ENCODE assay signal across 15 cellular contexts in the genomic region with DNA sequence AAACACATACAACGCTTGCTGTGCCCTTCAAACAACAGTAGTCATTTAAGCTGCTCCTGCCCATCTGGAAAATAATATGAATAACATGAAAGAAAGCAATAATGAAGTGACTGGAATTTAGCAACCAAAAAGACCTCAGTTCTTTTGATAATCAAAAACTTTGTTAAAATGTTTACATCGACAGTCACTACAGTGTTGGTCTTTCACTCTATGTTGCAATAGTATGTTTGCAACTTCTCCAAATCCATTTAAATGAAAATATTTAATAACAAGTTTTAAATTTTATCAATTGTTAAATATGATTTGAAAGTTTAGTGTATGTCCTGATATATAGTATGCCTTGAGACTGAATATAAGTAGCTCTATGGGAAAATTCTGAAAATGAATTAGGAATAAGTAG.
A peak's percentile ranks its signal among the peaks of the same experiment; 100 is the strongest.
DNase-seq lines count a peak whose midpoint lies in the region; ATAC-seq, FAIRE-seq and TF ChIP-seq lines count a peak whose summit lies in the region.
"Had no signal": no experiment of that assay in that cellular context is flagged by ENCODE, and none has a peak within 500 bp of the region (broad histone marks: within the 10 kb centered on the region; RNA-seq: fewer than 3 reads in every experiment).

No MANE protein-coding gene starts in this region.

- 78 to 88% methylated on average over 2 of the region's 2 CpGs for WGBS in transverse colon (ENCODE audit: low coverage in 1 of 2), 2 donors

- ATAC-seq in activated B cell treated with CpG ODN at 0.5 μM for 24 hours (ENCODE audit: low read depth) (no peak), PC-3 (no peak)

- intact Hi-C loops in activated B cell treated with CpG ODN at 0.5 μM for 24 hours (cut with micrococcal nuclease): loop anchor here (10.0 kb wide), 1 partner anchor 956 kb away; no protein-coding TSS in a partner anchor
- intact Hi-C loops in transverse colon (cut with DNase I; ENCODE audit: low total_unique reads): no loop called here
- intact Hi-C loops in PC-3 (cut with micrococcal nuclease): no loop called here

- DNase-seq in activated naive CD4-positive, alpha-beta T cell treated with anti-CD3 and anti-CD28 coated beads, Interleukin-2, amount 10 ng/mL, durations not matched to agents 7 days and 5 days: no peak
- no peak for DNase-seq in activated naive CD4-positive, alpha-beta T cell (lab: John Stamatoyannopoulos, UW)
- DNase-seq in activated B cell treated with CpG ODN at 0.5 μM for 24 hours (no peak), frontal cortex (ENCODE audit: low spot score in 2 of 2) (no peak), transverse colon (no peak), amygdala (lab: John Stamatoyannopoulos, UW) (no peak), PC-3 (no peak), NCI-H1105 (lab: John Stamatoyannopoulos, UW) (no peak)
- DNase-seq: DMS79 treated with DMSO at 0.1 percent for 48 hours; NCI-H1092; stimulated activated CD4-positive, alpha-beta T cell treated with anti-CD3 and anti-CD28 coated beads, Interleukin-15, amount 100 ng/mL, for 24 hours; tibial artery had no signal

- H3K27ac ChIP-seq in transverse colon (peak overlapping the region in 3 of 4 donors; percentile 56 to 73 (median 59)), PC-3 (ENCODE audit: low read length) (no peak overlapping the region)
- H3K27ac ChIP-seq: SJSA1 had no signal

- H3K4me1 ChIP-seq in transverse colon: peaks cover 2 to 44% (median 12%) of the 10 kb centered on the region in 4 donors
- no peaks in the 10 kb centered on the region for H3K4me1 ChIP-seq in PC-3 (ENCODE audit: insufficient read depth, low read length)

- in situ Hi-C loops in transverse colon (cut with MboI; ENCODE audit: low pct_ligation_motif_present in 1 of 4, low pct_unique_long_range_greater_than_20kb in 1 of 4, low sequenced_read_pairs in 3 of 4): no loop called here

- H3K4me2 ChIP-seq in PC-3 (ENCODE audit: low read length): no peak overlapping the region

- H3K9me3 Mint-ChIP-seq in activated naive CD4-positive, alpha-beta T cell treated with anti-CD3 and anti-CD28 coated beads, Interleukin-2, amount 10 ng/mL, durations not matched to agents 7 days and 5 days: no peaks in the 10 kb centered on the region
- H3K9me3 Mint-ChIP-seq in activated B cell treated with CpG ODN at 0.5 μM for 24 hours: no peaks in the 10 kb centered on the region

- FAIRE-seq in frontal cortex (lab: Jason Lieb, UNC): peak; percentile 23
- FAIRE-seq: bronchial epithelial cell had no signal

- H3F3A ChIP-seq in PC-3 (ENCODE audit: low read length, unreplicated experiment): no peaks in the 10 kb centered on the region

- H3K9me3 ChIP-seq in transverse colon: no peaks in the 10 kb centered on the region
- H3K9me3 ChIP-seq in PC-3 (ENCODE audit: low read length): no peaks in the 10 kb centered on the region
- H3K9me3 ChIP-seq: SJSA1, tibial artery had no signal

- H3K36me3 Mint-ChIP-seq in activated naive CD4-positive, alpha-beta T cell treated with anti-CD3 and anti-CD28 coated beads, Interleukin-2, amount 10 ng/mL, durations not matched to agents 7 days and 5 days: peaks cover 68% of the 10 kb centered on the region
- H3K36me3 Mint-ChIP-seq in activated B cell treated with CpG ODN at 0.5 μM for 24 hours (ENCODE audit: low read depth): peaks cover 36% of the 10 kb centered on the region

- H3K27me3 ChIP-seq in transverse colon (no peaks in the 10 kb centered on the region), PC-3 (ENCODE audit: low read length) (no peaks in the 10 kb centered on the region)
- H3K27me3 ChIP-seq: SJSA1, tibial artery had no signal

- H3K4me3 Mint-ChIP-seq in activated naive CD4-positive, alpha-beta T cell treated with anti-CD3 and anti-CD28 coated beads, Interleukin-2, amount 10 ng/mL, durations not matched to agents 7 days and 5 days: peak overlapping the region; percentile 44
- H3K4me3 Mint-ChIP-seq in activated B cell treated with CpG ODN at 0.5 μM for 24 hours: peak overlapping the region; percentile 25

- H3K4me3 ChIP-seq in transverse colon: no peak overlapping the region
- no peak overlapping the region for H3K4me3 ChIP-seq in PC-3 (ENCODE audit: low read length)
- H3K4me3 ChIP-seq: SJSA1, tibial artery had no signal

- CTCF ChIA-PET in activated naive CD4-positive, alpha-beta T cell treated with anti-CD3 and anti-CD28 coated beads, Interleukin-2, amount 10 ng/mL, durations not matched to agents 7 days and 5 days (lab: Charles Lee): interaction anchor here (1.0 to 1.2 kb wide), 4 partner anchors 8 to 43 kb away, joined by 3 to 4 read pairs (median 3); no protein-coding TSS in a partner anchor
- CTCF ChIA-PET in activated B cell treated with CpG ODN at 0.5 μM for 24 hours (lab: Charles Lee): interaction anchor here (1.2 to 2.8 kb wide), 2 partner anchors 9 to 107 kb away, joined by 3 to 9 read pairs; no protein-coding TSS in a partner anchor
- CTCF ChIA-PET in PC-3 (lab: Charles Lee): no interaction called here

- no peaks in the 10 kb centered on the region for H3K79me2 ChIP-seq in PC-3 (ENCODE audit: low read length)

- no peaks in the 10 kb centered on the region for H4K20me1 ChIP-seq in PC-3 (ENCODE audit: low read length)

- BruUV-seq in PC-3 (replicated peaks; lab: Mats Ljungman, UMichigan): no TSS peak

- TF ChIP-seq CTCF in activated B cell treated with CpG ODN at 0.5 μM for 24 hours (IDR thresholded peaks at IDR 0.05) (no peak), transverse colon (IDR thresholded peaks at IDR 0.05) (no peak), PC-3 (conservative IDR thresholded peaks at IDR 0.05; ENCODE audit: low read depth, low read length) (no peak)

- POLR2A ChIA-PET in activated B cell treated with CpG ODN at 0.5 μM for 24 hours (lab: Charles Lee) (interaction anchor here (0.6 to 8.2 kb wide), 5 partner anchors 9 to 175 kb away, joined by 3 to 134 read pairs (median 6); a partner anchor contains a TSS), PC-3 (lab: Charles Lee; ENCODE audit: unreplicated experiment) (no interaction called here)

- no peak for TF ChIP-seq POLR2A in transverse colon (IDR thresholded peaks at IDR 0.05)

- peaks cover 96% of the 10 kb centered on the region for H3K4me1 Mint-ChIP-seq in activated naive CD4-positive, alpha-beta T cell treated with anti-CD3 and anti-CD28 coated beads, Interleukin-2, amount 10 ng/mL, durations not matched to agents 7 days and 5 days
- peaks cover 91% of the 10 kb centered on the region for H3K4me1 Mint-ChIP-seq in activated B cell treated with CpG ODN at 0.5 μM for 24 hours

- H3K36me3 ChIP-seq in transverse colon: no peaks in the 10 kb centered on the region
- no peaks in the 10 kb centered on the region for H3K36me3 ChIP-seq in PC-3 (ENCODE audit: low read depth, low read length)
- H3K36me3 ChIP-seq: SJSA1, tibial artery had no signal

- H3K27me3 Mint-ChIP-seq in activated naive CD4-positive, alpha-beta T cell treated with anti-CD3 and anti-CD28 coated beads, Interleukin-2, amount 10 ng/mL, durations not matched to agents 7 days and 5 days: no peaks in the 10 kb centered on the region
- H3K27me3 Mint-ChIP-seq in activated B cell treated with CpG ODN at 0.5 μM for 24 hours: no peaks in the 10 kb centered on the region
- H3K27me3 Mint-ChIP-seq: progenitor cell of endocrine pancreas had no signal

- TF ChIP-seq EP300 in transverse colon (IDR thresholded peaks at IDR 0.05; ENCODE audit: low read depth): no peak

- no peaks in the 10 kb centered on the region for H3K9me2 ChIP-seq in PC-3 (replicated peaks; ENCODE audit: low read length)

- peak overlapping the region; percentile 96 for H3K27ac Mint-ChIP-seq in activated naive CD4-positive, alpha-beta T cell treated with anti-CD3 and anti-CD28 coated beads, Interleukin-2, amount 10 ng/mL, durations not matched to agents 7 days and 5 days
- H3K27ac Mint-ChIP-seq in activated B cell treated with CpG ODN at 0.5 μM for 24 hours: peak overlapping the region; percentile 96
- H3K27ac Mint-ChIP-seq: progenitor cell of endocrine pancreas had no signal

- H2AFZ ChIP-seq in PC-3 (ENCODE audit: low read length): no peak overlapping the region

- H3K9ac ChIP-seq in PC-3 (ENCODE audit: low read length): no peak overlapping the region
